Comparison of ENCODE assay signal across 8 cellular contexts in genomic region chr17:7308625-7309433, GRCh38. TPM values are rescaled to one million over a fixed set of nuclear protein-coding genes. Genes with fewer than 3 reads are reported as not detected.
DNase-seq lines count a peak whose midpoint lies in the region; ATAC-seq and TF ChIP-seq lines count a peak whose summit lies in the region.

No MANE protein-coding gene starts in this region.

- H3K36me3 ChIP-seq in BLaER1: peaks cover 47% of the 10 kb centered on the region
- peaks cover 11 to 44% (median 29%) of the 10 kb centered on the region in 4 donors for H3K36me3 ChIP-seq in right lobe of liver

- DNase-seq in HCEC 1CT: peak; percentile 70
- DNase-seq in NCI-H526 treated with DMSO at 0.1 percent for 48 hours (lab: John Stamatoyannopoulos, UW): peak; percentile 26
- DNase-seq in activated CD4-positive, alpha-beta T cell treated with anti-CD3 and anti-CD28 coated beads, Interleukin-2, amount 50 U/mL, for 4 hours: peak; percentile 87 to 90
- DNase-seq in dermis microvascular lymphatic vessel endothelial cell (ENCODE audit: low read depth in 2 of 2): peak; percentile 69 to 75
- DNase-seq in right lobe of liver: peak; percentile 65 to 84 (median 78)
- DNase-seq in stimulated activated CD4-positive, alpha-beta T cell treated with anti-CD3 and anti-CD28 coated beads, Interleukin-4, amount 100 ng/mL, for 4 hours: peak; percentile 68 to 91

- WGBS in right lobe of liver (ENCODE audit: insufficient coverage, low coverage, low lambda C conversion rate, missing lambda C conversion rate): 0% methylated on average over 11 of the region's 14 CpGs

- TF ChIP-seq CTCF in right lobe of liver (IDR thresholded peaks at IDR 0.05): no peak

- H3K27me3 ChIP-seq in BLaER1: no peaks in the 10 kb centered on the region
- H3K27me3 ChIP-seq in right lobe of liver: no peaks in the 10 kb centered on the region

- H3K4me1 ChIP-seq in BLaER1: peaks cover 51% of the 10 kb centered on the region
- H3K4me1 ChIP-seq in right lobe of liver: peaks cover 0 to 14% (median 7%) of the 10 kb centered on the region in 4 donors

- peak overlapping the region; percentile 98 for H3K27ac ChIP-seq in BLaER1
- peak overlapping the region; percentile 76 to 93 (median 77) for H3K27ac ChIP-seq in right lobe of liver

- H3K9me3 ChIP-seq in BLaER1 (no peaks in the 10 kb centered on the region), right lobe of liver (no peaks in the 10 kb centered on the region)

- intact Hi-C loops in right lobe of liver (cut with DNase I): no loop called here

- H3K4me3 ChIP-seq in BLaER1 (peak overlapping the region; percentile 85), right lobe of liver (peak overlapping the region; percentile 97 to 98 (median 97))

- peak overlapping the region; percentile 89 for H3K4me2 ChIP-seq in BLaER1

- H4K20me1 ChIP-seq in BLaER1: peaks cover 58% of the 10 kb centered on the region

- ATAC-seq in right lobe of liver (peak; percentile 33 to 37 (median 35)), GM21526 (IDR thresholded peaks at IDR 0.05; ENCODE audit: low FRiP score, unreplicated experiment) (no peak)

- H3K9ac ChIP-seq in BLaER1: peak overlapping the region; percentile 99

- peak; percentile 42 for TF ChIP-seq POLR2A in right lobe of liver (IDR thresholded peaks at IDR 0.05)

RNA-seq across cellular contexts. Expression of gene EIF5A, which starts 1.4 kb away (rescaled TPM):
- total RNA-seq in dermis microvascular lymphatic vessel endothelial cell: 540 and 622 TPM in 2 replicates
- 100 to 1,000 TPM; 222 to 299 (median 238) TPM for total RNA-seq in right lobe of liver

RNA-seq across cellular contexts. Expression of gene GPS2, which starts 6.3 kb away (rescaled TPM):
- total RNA-seq in dermis microvascular lymphatic vessel endothelial cell (19.1 and 28.3 TPM in 2 replicates), right lobe of liver (10 to 100 TPM; 22.0 to 48.1 (median 23.2) TPM)

RNA-seq across cellular contexts. Expression of gene YBX2, which starts 14.4 kb away (rescaled TPM):
- total RNA-seq in dermis microvascular lymphatic vessel endothelial cell (0.25 and 0.26 TPM in 2 replicates), right lobe of liver (1 to 10 TPM in 2 of 6 experiments, under 1 TPM in 4; 0.27 to 1.7 (median 0.90) TPM)

RNA-seq across cellular contexts. Expression of gene NEURL4, which starts 20.3 kb away (rescaled TPM):
- total RNA-seq in dermis microvascular lymphatic vessel endothelial cell (9.1 and 15.0 TPM in 2 replicates), right lobe of liver (10 to 100 TPM in 4 of 6 experiments, 1 to 10 TPM in 2; 4.2 to 22.1 (median 10.8) TPM)

RNA-seq across cellular contexts. Expression of gene SLC2A4, which starts 27.3 kb away (rescaled TPM):
- total RNA-seq in dermis microvascular lymphatic vessel endothelial cell (0.76 and 0.90 TPM in 2 replicates), right lobe of liver (1 to 10 TPM in 4 of 6 experiments, under 1 TPM in 2; 0.66 to 2.1 (median 1.4) TPM)

Comparison
In these comparisons a context has a peak if more than half of its experiments do, and no peak if none do; other contexts are left out.
1. DNase-seq: peak in every context shown above with its lines; median percentile 88 in activated CD4-positive, alpha-beta T cell treated with anti-CD3 and anti-CD28 coated beads, Interleukin-2, amount 50 U/mL, for 4 hours; 80 in stimulated activated CD4-positive, alpha-beta T cell treated with anti-CD3 and anti-CD28 coated beads, Interleukin-4, amount 100 ng/mL, for 4 hours; 78 in right lobe of liver; 72 in dermis microvascular lymphatic vessel endothelial cell; 70 in HCEC 1CT; 26 in NCI-H526 treated with DMSO at 0.1 percent for 48 hours.